ENCODE assay signal across 9 cellular contexts in the genomic region with DNA sequence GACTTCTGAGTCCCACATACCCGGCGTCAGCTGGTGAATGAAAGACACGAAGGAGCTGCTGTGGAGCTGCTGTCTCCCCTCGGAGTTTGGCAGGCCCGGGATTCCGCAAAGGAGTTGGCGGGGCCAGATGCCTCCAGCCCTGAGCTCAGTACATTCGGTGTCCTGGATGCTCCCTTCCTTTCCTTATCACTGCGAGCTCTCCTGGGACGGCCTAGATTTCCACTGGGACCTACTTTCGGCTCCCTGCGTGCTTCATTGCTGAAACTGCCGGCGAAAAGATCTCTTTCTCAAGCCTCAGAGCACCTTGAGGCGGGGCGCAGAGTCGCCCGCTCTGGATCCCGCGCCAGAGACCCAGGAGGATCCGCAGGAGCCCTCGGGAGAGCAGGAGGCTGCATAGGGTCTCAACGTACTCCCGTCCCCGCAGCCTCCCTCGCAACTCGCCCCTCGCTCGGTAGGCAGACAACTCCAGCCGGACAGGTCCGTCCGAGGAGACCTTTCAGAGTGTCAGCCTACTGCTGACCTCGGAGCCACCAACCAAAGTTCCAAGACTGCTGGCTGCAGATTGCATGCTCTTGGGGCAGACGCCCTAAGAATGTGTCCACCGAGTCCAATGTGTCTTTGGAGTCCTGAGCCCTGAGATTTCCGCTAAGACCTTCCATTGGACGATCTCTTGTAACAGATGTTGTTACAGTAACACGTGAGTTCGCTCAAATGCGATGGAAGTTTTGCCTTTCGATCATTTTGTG. TPM values are rescaled to one million over a fixed set of nuclear protein-coding genes. Genes with fewer than 3 reads are reported as not detected.
DNase-seq lines count a peak whose midpoint lies in the region; ATAC-seq and TF ChIP-seq lines count a peak whose summit lies in the region.
"Had no signal": no experiment of that assay in that cellular context is flagged by ENCODE, and none has a peak within 500 bp of the region (broad histone marks: within the 10 kb centered on the region; RNA-seq: fewer than 3 reads in every experiment).

No MANE protein-coding gene starts in this region.

- no peak for ATAC-seq in activated CD4-positive, alpha-beta T cell treated with anti-CD3 and anti-CD28 coated beads for 36 hours
- no peak for ATAC-seq in activated CD8-positive, alpha-beta T cell treated with anti-CD3 and anti-CD28 coated beads, Interleukin-2, amount 10 ng/mL, durations not matched to agents 7 days and 5 days
- ATAC-seq in GM18907 (IDR thresholded peaks at IDR 0.05; ENCODE audit: unreplicated experiment), result no peak

- no peak for DNase-seq in activated CD4-positive, alpha-beta T cell treated with anti-CD3 and anti-CD28 coated beads for 36 hours
- no peak for DNase-seq in activated CD4-positive, alpha-beta T cell treated with anti-CD3 and anti-CD28 coated beads for 4 hours
- no peak for DNase-seq in activated CD8-positive, alpha-beta T cell treated with anti-CD3 and anti-CD28 coated beads, Interleukin-2, amount 10 ng/mL, durations not matched to agents 7 days and 5 days
- DNase-seq in spleen, result no peak
- no peak for DNase-seq in anterior cingulate cortex (lab: John Stamatoyannopoulos, UW)
- DNase-seq in NCI-H146 (lab: John Stamatoyannopoulos, UW), result no peak
- DNase-seq: substantia nigra had no signal

- H3K27ac ChIP-seq in spleen, result peak overlapping the region; percentile 15 to 72 (median 62)

- no peak overlapping the region for H3K9ac ChIP-seq in iPS-15b (ENCODE audit: low read depth, low read length)

- H3K4me1 ChIP-seq in iPS-15b (ENCODE audit: control insufficient read depth, insufficient read depth, low read length) (peaks cover 3% of the 10 kb centered on the region), spleen (peaks cover 0 to 70% (median 50%) of the 10 kb centered on the region in 6 donors)

- TF ChIP-seq CTCF in spleen (IDR thresholded peaks at IDR 0.05 in 8 of 11, conservative IDR thresholded peaks at IDR 0.05 in 3 of 11), result no peak

- H3K36me3 ChIP-seq in iPS-15b (ENCODE audit: control insufficient read depth, insufficient read depth, low read length) (no peaks in the 10 kb centered on the region), spleen (no peaks in the 10 kb centered on the region)

- H3K4me3 ChIP-seq in iPS-15b (ENCODE audit: low read depth, low read length) (peak overlapping the region; percentile 30), spleen (peak overlapping the region in 2 of 8 donors; percentile 9 to 45)

- H3K36me3 Mint-ChIP-seq in activated CD4-positive, alpha-beta T cell treated with anti-CD3 and anti-CD28 coated beads for 36 hours (ENCODE audit: low read depth), result no peaks in the 10 kb centered on the region
- H3K36me3 Mint-ChIP-seq in activated CD8-positive, alpha-beta T cell treated with anti-CD3 and anti-CD28 coated beads, Interleukin-2, amount 10 ng/mL, durations not matched to agents 7 days and 5 days (ENCODE audit: low read depth), result peaks cover 25% of the 10 kb centered on the region

- H3K27me3 Mint-ChIP-seq in activated CD4-positive, alpha-beta T cell treated with anti-CD3 and anti-CD28 coated beads for 36 hours, result no peaks in the 10 kb centered on the region
- no peaks in the 10 kb centered on the region for H3K27me3 Mint-ChIP-seq in activated CD8-positive, alpha-beta T cell treated with anti-CD3 and anti-CD28 coated beads, Interleukin-2, amount 10 ng/mL, durations not matched to agents 7 days and 5 days (ENCODE audit: low read depth)

- peak overlapping the region; percentile 63 for H3K27ac Mint-ChIP-seq in activated CD4-positive, alpha-beta T cell treated with anti-CD3 and anti-CD28 coated beads for 36 hours
- peak overlapping the region; percentile 68 for H3K27ac Mint-ChIP-seq in activated CD8-positive, alpha-beta T cell treated with anti-CD3 and anti-CD28 coated beads, Interleukin-2, amount 10 ng/mL, durations not matched to agents 7 days and 5 days

- POLR2A ChIA-PET in activated CD4-positive, alpha-beta T cell treated with anti-CD3 and anti-CD28 coated beads for 36 hours (lab: Charles Lee), result no interaction called here
- POLR2A ChIA-PET in activated CD8-positive, alpha-beta T cell treated with anti-CD3 and anti-CD28 coated beads, Interleukin-2, amount 10 ng/mL, durations not matched to agents 7 days and 5 days (lab: Charles Lee), result no interaction called here

- H3K27me3 ChIP-seq in iPS-15b (ENCODE audit: control insufficient read depth, insufficient read depth, low read length), result peaks cover 87% of the 10 kb centered on the region
- no peaks in the 10 kb centered on the region for H3K27me3 ChIP-seq in spleen (replicated peaks in 1 of 7)

- CTCF ChIA-PET in activated CD4-positive, alpha-beta T cell treated with anti-CD3 and anti-CD28 coated beads for 36 hours (lab: Charles Lee), result interaction anchor here (1.6 kb wide), 1 partner anchor 14 kb away, joined by 4 read pairs; no protein-coding TSS in a partner anchor
- CTCF ChIA-PET in activated CD8-positive, alpha-beta T cell treated with anti-CD3 and anti-CD28 coated beads, Interleukin-2, amount 10 ng/mL, durations not matched to agents 7 days and 5 days (lab: Charles Lee), result no interaction called here

- H3K9me3 Mint-ChIP-seq in activated CD4-positive, alpha-beta T cell treated with anti-CD3 and anti-CD28 coated beads for 36 hours (ENCODE audit: low read depth), result no peaks in the 10 kb centered on the region
- no peaks in the 10 kb centered on the region for H3K9me3 Mint-ChIP-seq in activated CD8-positive, alpha-beta T cell treated with anti-CD3 and anti-CD28 coated beads, Interleukin-2, amount 10 ng/mL, durations not matched to agents 7 days and 5 days (ENCODE audit: insufficient read depth)

- peaks cover 50% of the 10 kb centered on the region for H3K4me1 Mint-ChIP-seq in activated CD4-positive, alpha-beta T cell treated with anti-CD3 and anti-CD28 coated beads for 36 hours
- H3K4me1 Mint-ChIP-seq in activated CD8-positive, alpha-beta T cell treated with anti-CD3 and anti-CD28 coated beads, Interleukin-2, amount 10 ng/mL, durations not matched to agents 7 days and 5 days (ENCODE audit: low read depth), result peaks cover 56% of the 10 kb centered on the region

- intact Hi-C loops in activated CD4-positive, alpha-beta T cell treated with anti-CD3 and anti-CD28 coated beads for 36 hours (cut with DNase I, micrococcal nuclease), result loop anchor here in 1 of 2 experiments (10.0 kb wide), 1 partner anchor 1129 kb away; a partner anchor contains a TSS
- intact Hi-C loops in spleen (cut with DNase I; ENCODE audit: low total_unique reads), result no loop called here

- H3K9me3 ChIP-seq in iPS-15b (ENCODE audit: control insufficient read depth, insufficient read depth, low read length) (no peaks in the 10 kb centered on the region), spleen (no peaks in the 10 kb centered on the region)

- H3K4me3 Mint-ChIP-seq in activated CD4-positive, alpha-beta T cell treated with anti-CD3 and anti-CD28 coated beads for 36 hours, result no peak overlapping the region
- peak overlapping the region; percentile 35 for H3K4me3 Mint-ChIP-seq in activated CD8-positive, alpha-beta T cell treated with anti-CD3 and anti-CD28 coated beads, Interleukin-2, amount 10 ng/mL, durations not matched to agents 7 days and 5 days

- WGBS in spleen, 5 donors, result 70 to 85% (median 78%) methylated on average over 31 to 41 of the region's 41 CpGs

- TF ChIP-seq POLR2A in spleen (IDR thresholded peaks at IDR 0.05), result no peak

RNA-seq across cellular contexts. Expression of a gene that starts 6.1 kb away (rescaled TPM):
- 1 to 10 TPM; 3.2 to 4.6 TPM for total RNA-seq in activated CD4-positive, alpha-beta T cell treated with anti-CD3 and anti-CD28 coated beads for 36 hours
- total RNA-seq in activated CD8-positive, alpha-beta T cell treated with anti-CD3 and anti-CD28 coated beads, Interleukin-2, amount 10 ng/mL, durations not matched to agents 7 days and 5 days, result 10 to 100 TPM; 28.0 to 29.3 TPM
- total RNA-seq in spleen, result 10 to 100 TPM; 10.0 to 27.2 (median 16.4) TPM
- 10 to 100 TPM; 28.9 to 44.5 (median 36.5) TPM for polyA plus RNA-seq in spleen
